ENCODE assay signal across 1 cellular context in genomic region chr9:23492126-23493002, GRCh38.
TF ChIP-seq lines count a peak whose summit lies in the region.

No MANE protein-coding gene starts in this region.

TF ChIP-seq in HEK293, 187 proteins besides CTCF, POLR2A, EP300 and RAD21 (continued from another document):
- TF ChIP-seq, protein P1, sequence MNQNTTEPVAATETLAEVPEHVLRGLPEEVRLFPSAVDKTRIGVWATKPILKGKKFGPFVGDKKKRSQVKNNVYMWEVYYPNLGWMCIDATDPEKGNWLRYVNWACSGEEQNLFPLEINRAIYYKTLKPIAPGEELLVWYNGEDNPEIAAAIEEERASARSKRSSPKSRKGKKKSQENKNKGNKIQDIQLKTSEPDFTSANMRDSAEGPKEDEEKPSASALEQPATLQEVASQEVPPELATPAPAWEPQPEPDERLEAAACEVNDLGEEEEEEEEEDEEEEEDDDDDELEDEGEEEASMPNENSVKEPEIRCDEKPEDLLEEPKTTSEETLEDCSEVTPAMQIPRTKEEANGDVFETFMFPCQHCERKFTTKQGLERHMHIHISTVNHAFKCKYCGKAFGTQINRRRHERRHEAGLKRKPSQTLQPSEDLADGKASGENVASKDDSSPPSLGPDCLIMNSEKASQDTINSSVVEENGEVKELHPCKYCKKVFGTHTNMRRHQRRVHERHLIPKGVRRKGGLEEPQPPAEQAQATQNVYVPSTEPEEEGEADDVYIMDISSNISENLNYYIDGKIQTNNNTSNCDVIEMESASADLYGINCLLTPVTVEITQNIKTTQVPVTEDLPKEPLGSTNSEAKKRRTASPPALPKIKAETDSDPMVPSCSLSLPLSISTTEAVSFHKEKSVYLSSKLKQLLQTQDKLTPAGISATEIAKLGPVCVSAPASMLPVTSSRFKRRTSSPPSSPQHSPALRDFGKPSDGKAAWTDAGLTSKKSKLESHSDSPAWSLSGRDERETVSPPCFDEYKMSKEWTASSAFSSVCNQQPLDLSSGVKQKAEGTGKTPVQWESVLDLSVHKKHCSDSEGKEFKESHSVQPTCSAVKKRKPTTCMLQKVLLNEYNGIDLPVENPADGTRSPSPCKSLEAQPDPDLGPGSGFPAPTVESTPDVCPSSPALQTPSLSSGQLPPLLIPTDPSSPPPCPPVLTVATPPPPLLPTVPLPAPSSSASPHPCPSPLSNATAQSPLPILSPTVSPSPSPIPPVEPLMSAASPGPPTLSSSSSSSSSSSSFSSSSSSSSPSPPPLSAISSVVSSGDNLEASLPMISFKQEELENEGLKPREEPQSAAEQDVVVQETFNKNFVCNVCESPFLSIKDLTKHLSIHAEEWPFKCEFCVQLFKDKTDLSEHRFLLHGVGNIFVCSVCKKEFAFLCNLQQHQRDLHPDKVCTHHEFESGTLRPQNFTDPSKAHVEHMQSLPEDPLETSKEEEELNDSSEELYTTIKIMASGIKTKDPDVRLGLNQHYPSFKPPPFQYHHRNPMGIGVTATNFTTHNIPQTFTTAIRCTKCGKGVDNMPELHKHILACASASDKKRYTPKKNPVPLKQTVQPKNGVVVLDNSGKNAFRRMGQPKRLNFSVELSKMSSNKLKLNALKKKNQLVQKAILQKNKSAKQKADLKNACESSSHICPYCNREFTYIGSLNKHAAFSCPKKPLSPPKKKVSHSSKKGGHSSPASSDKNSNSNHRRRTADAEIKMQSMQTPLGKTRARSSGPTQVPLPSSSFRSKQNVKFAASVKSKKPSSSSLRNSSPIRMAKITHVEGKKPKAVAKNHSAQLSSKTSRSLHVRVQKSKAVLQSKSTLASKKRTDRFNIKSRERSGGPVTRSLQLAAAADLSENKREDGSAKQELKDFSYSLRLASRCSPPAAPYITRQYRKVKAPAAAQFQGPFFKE (tag by site-specific recombination; IDR thresholded peaks at IDR 0.05; ENCODE audit: borderline replicate concordance): no peak
- TF ChIP-seq ZNF433 (tag by site-specific recombination; IDR thresholded peaks at IDR 0.05; ENCODE audit: low read depth): no peak
- no peak for TF ChIP-seq ZSCAN30 (tag by site-specific recombination; IDR thresholded peaks at IDR 0.05)
- TF ChIP-seq ZNF561 (tag by site-specific recombination; IDR thresholded peaks at IDR 0.05; ENCODE audit: borderline replicate concordance): no peak
